Comparison of ENCODE assay signal across 19 cellular contexts in genomic region chr1:168340796-168341510, GRCh38.
DNase-seq lines count a peak whose midpoint lies in the region; ATAC-seq and TF ChIP-seq lines count a peak whose summit lies in the region.
"Had no signal": no experiment of that assay in that cellular context is flagged by ENCODE, and none has a peak within 500 bp of the region (broad histone marks: within the 10 kb centered on the region; RNA-seq: fewer than 3 reads in every experiment).

No MANE protein-coding gene starts in this region.

- H3K27ac Mint-ChIP-seq in activated CD8-positive, alpha-beta memory T cell treated with anti-CD3 and anti-CD28 coated beads, Interleukin-2, amount 10 ng/mL, durations not matched to agents 7 days and 5 days: peak overlapping the region; percentile 87
- peak overlapping the region; percentile 54 for H3K27ac Mint-ChIP-seq in activated T-helper 1 cell treated with anti-CD3 and anti-CD28 coated beads, Interleukin-12 subunit alpha, Interleukin-12 subunit beta, Interleukin-2, Interleukin-4 antibody, amounts not matched to agents 30 ng/mL and 10 ng/mL and 1 ng/mL, durations not matched to agents 14 hours and 24 hours and 36 hours
- no peak overlapping the region for H3K27ac Mint-ChIP-seq in stimulated activated effector memory CD8-positive, alpha-beta T cell treated with anti-CD3 and anti-CD28 coated beads, Interleukin-12 subunit alpha, Interleukin-12 subunit beta, amount 100 ng/mL, for 72 hours
- no peak overlapping the region for H3K27ac Mint-ChIP-seq in mesothelial cell of epicardium
- H3K27ac Mint-ChIP-seq: activated naive CD4-positive, alpha-beta T cell treated with anti-CD3 and anti-CD28 coated beads, Interleukin-2, amount 50 U/mL, for 24 hours; CD4-positive, alpha-beta T cell had no signal

- peaks cover 70% of the 10 kb centered on the region for H3K4me1 Mint-ChIP-seq in activated CD8-positive, alpha-beta memory T cell treated with anti-CD3 and anti-CD28 coated beads, Interleukin-2, amount 10 ng/mL, durations not matched to agents 7 days and 5 days
- peaks cover 62% of the 10 kb centered on the region for H3K4me1 Mint-ChIP-seq in activated T-helper 1 cell treated with anti-CD3 and anti-CD28 coated beads, Interleukin-12 subunit alpha, Interleukin-12 subunit beta, Interleukin-2, Interleukin-4 antibody, amounts not matched to agents 30 ng/mL and 10 ng/mL and 1 ng/mL, durations not matched to agents 14 hours and 24 hours and 36 hours (ENCODE audit: low read depth)
- peaks cover 59% of the 10 kb centered on the region for H3K4me1 Mint-ChIP-seq in stimulated activated effector memory CD8-positive, alpha-beta T cell treated with anti-CD3 and anti-CD28 coated beads, Interleukin-12 subunit alpha, Interleukin-12 subunit beta, amount 100 ng/mL, for 72 hours
- H3K4me1 Mint-ChIP-seq in mesothelial cell of epicardium: peaks cover 7% of the 10 kb centered on the region

- H3K4me3 Mint-ChIP-seq in activated CD8-positive, alpha-beta memory T cell treated with anti-CD3 and anti-CD28 coated beads, Interleukin-2, amount 10 ng/mL, durations not matched to agents 7 days and 5 days: peak overlapping the region; percentile 48
- no peak overlapping the region for H3K4me3 Mint-ChIP-seq in activated T-helper 1 cell treated with anti-CD3 and anti-CD28 coated beads, Interleukin-12 subunit alpha, Interleukin-12 subunit beta, Interleukin-2, Interleukin-4 antibody, amounts not matched to agents 30 ng/mL and 10 ng/mL and 1 ng/mL, durations not matched to agents 14 hours and 24 hours and 36 hours
- peak overlapping the region; percentile 18 for H3K4me3 Mint-ChIP-seq in stimulated activated effector memory CD8-positive, alpha-beta T cell treated with anti-CD3 and anti-CD28 coated beads, Interleukin-12 subunit alpha, Interleukin-12 subunit beta, amount 100 ng/mL, for 72 hours
- no peak overlapping the region for H3K4me3 Mint-ChIP-seq in mesothelial cell of epicardium
- H3K4me3 Mint-ChIP-seq: activated naive CD4-positive, alpha-beta T cell treated with anti-CD3 and anti-CD28 coated beads, Interleukin-2, amount 50 U/mL, for 24 hours; CD4-positive, alpha-beta T cell had no signal

- CTCF ChIA-PET in activated CD8-positive, alpha-beta memory T cell treated with anti-CD3 and anti-CD28 coated beads, Interleukin-2, amount 10 ng/mL, durations not matched to agents 7 days and 5 days (lab: Charles Lee): interaction anchor here (0.8 to 8.9 kb wide), 16 partner anchors 10 to 1007 kb away, joined by 3 to 254 read pairs (median 14); no protein-coding TSS in a partner anchor

- peaks cover 32% of the 10 kb centered on the region for H3K36me3 Mint-ChIP-seq in activated CD8-positive, alpha-beta memory T cell treated with anti-CD3 and anti-CD28 coated beads, Interleukin-2, amount 10 ng/mL, durations not matched to agents 7 days and 5 days
- H3K36me3 Mint-ChIP-seq in activated T-helper 1 cell treated with anti-CD3 and anti-CD28 coated beads, Interleukin-12 subunit alpha, Interleukin-12 subunit beta, Interleukin-2, Interleukin-4 antibody, amounts not matched to agents 30 ng/mL and 10 ng/mL and 1 ng/mL, durations not matched to agents 14 hours and 24 hours and 36 hours (ENCODE audit: low read depth): peaks cover 8% of the 10 kb centered on the region
- peaks cover 6% of the 10 kb centered on the region for H3K36me3 Mint-ChIP-seq in stimulated activated effector memory CD8-positive, alpha-beta T cell treated with anti-CD3 and anti-CD28 coated beads, Interleukin-12 subunit alpha, Interleukin-12 subunit beta, amount 100 ng/mL, for 72 hours
- no peaks in the 10 kb centered on the region for H3K36me3 Mint-ChIP-seq in mesothelial cell of epicardium
- H3K36me3 Mint-ChIP-seq: activated naive CD4-positive, alpha-beta T cell treated with anti-CD3 and anti-CD28 coated beads, Interleukin-2, amount 50 U/mL, for 24 hours had no signal

- ATAC-seq in activated CD8-positive, alpha-beta memory T cell treated with anti-CD3 and anti-CD28 coated beads, Interleukin-2, amount 10 ng/mL, durations not matched to agents 7 days and 5 days: peak; percentile 52
- ATAC-seq in stimulated activated effector memory CD8-positive, alpha-beta T cell treated with anti-CD3 and anti-CD28 coated beads, Interleukin-12 subunit alpha, Interleukin-12 subunit beta, amount 100 ng/mL, for 72 hours: peak; percentile 69
- ATAC-seq: A549 had no signal

- peaks cover 8% of the 10 kb centered on the region for H3K9me3 Mint-ChIP-seq in activated CD8-positive, alpha-beta memory T cell treated with anti-CD3 and anti-CD28 coated beads, Interleukin-2, amount 10 ng/mL, durations not matched to agents 7 days and 5 days (ENCODE audit: low read depth)
- H3K9me3 Mint-ChIP-seq in activated T-helper 1 cell treated with anti-CD3 and anti-CD28 coated beads, Interleukin-12 subunit alpha, Interleukin-12 subunit beta, Interleukin-2, Interleukin-4 antibody, amounts not matched to agents 30 ng/mL and 10 ng/mL and 1 ng/mL, durations not matched to agents 14 hours and 24 hours and 36 hours: peaks cover 6% of the 10 kb centered on the region
- no peaks in the 10 kb centered on the region for H3K9me3 Mint-ChIP-seq in stimulated activated effector memory CD8-positive, alpha-beta T cell treated with anti-CD3 and anti-CD28 coated beads, Interleukin-12 subunit alpha, Interleukin-12 subunit beta, amount 100 ng/mL, for 72 hours
- H3K9me3 Mint-ChIP-seq in mesothelial cell of epicardium: peaks cover 7% of the 10 kb centered on the region
- H3K9me3 Mint-ChIP-seq: activated naive CD4-positive, alpha-beta T cell treated with anti-CD3 and anti-CD28 coated beads, Interleukin-2, amount 50 U/mL, for 24 hours; CD4-positive, alpha-beta T cell had no signal

- DNase-seq in activated CD8-positive, alpha-beta memory T cell treated with anti-CD3 and anti-CD28 coated beads, Interleukin-2, amount 10 ng/mL, durations not matched to agents 7 days and 5 days: peak; percentile 61
- no peak for DNase-seq in activated CD8-positive, alpha-beta memory T cell treated with anti-CD3 and anti-CD28 coated beads for 24 hours
- DNase-seq in NOMO-1 treated with DMSO at 0.1 percent for 48 hours (lab: John Stamatoyannopoulos, UW; ENCODE audit: unreplicated experiment): peak; percentile 85
- no peak for DNase-seq in activated T-helper 1 cell treated with anti-CD3 and anti-CD28 coated beads, Interleukin-12 subunit alpha, Interleukin-12 subunit beta, Interleukin-2, Interleukin-4 antibody, amounts not matched to agents 30 ng/mL and 10 ng/mL and 1 ng/mL, durations not matched to agents 14 hours and 24 hours and 36 hours (ENCODE audit: low spot score)
- DNase-seq in stimulated activated effector memory CD8-positive, alpha-beta T cell treated with anti-CD3 and anti-CD28 coated beads, Interleukin-12 subunit alpha, Interleukin-12 subunit beta, amount 100 ng/mL, for 72 hours (ENCODE audit: low spot score in 2 of 2): no peak
- DNase-seq in mesothelial cell of epicardium (ENCODE audit: low spot score in 2 of 2, unreplicated experiment in 2 of 2): no peak
- DNase-seq in RKO (ENCODE audit: low spot score): no peak
- no peak for DNase-seq in GM03348 (ENCODE audit: low spot score)
- DNase-seq: activated CD8-positive, alpha-beta memory T cell treated with anti-CD3 and anti-CD28 coated beads, Interleukin-2, amount 50 U/mL, for 4 hours; CD4-positive, alpha-beta T cell; head of caudate nucleus; mesenchymal stem cell; NCI-H2081 treated with DMSO at 0.1 percent for 48 hours; NCI-H510A treated with DMSO at 0.1 percent for 48 hours; stimulated activated CD4-positive, alpha-beta T cell treated with anti-CD3 and anti-CD28 coated beads, Interleukin-12 subunit alpha, Interleukin-12 subunit beta, amount 100 ng/mL, for 4 hours; uterus; WERI-Rb-1 had no signal

- intact Hi-C loops in activated T-helper 1 cell treated with anti-CD3 and anti-CD28 coated beads, Interleukin-12 subunit alpha, Interleukin-12 subunit beta, Interleukin-2, Interleukin-4 antibody, amounts not matched to agents 30 ng/mL and 10 ng/mL and 1 ng/mL, durations not matched to agents 14 hours and 24 hours and 36 hours (cut with micrococcal nuclease): loop anchor here (5.0 to 10.0 kb wide), 6 partner anchors 764 to 1251 kb away; partner anchors contain the start of genes ATP1B1, BLZF1, NME7 and SLC19A2

- no peak for TF ChIP-seq CTCF in mesothelial cell of epicardium (IDR thresholded peaks at IDR 0.05; ENCODE audit: unreplicated experiment)

- no peaks in the 10 kb centered on the region for H3K27me3 Mint-ChIP-seq in activated CD8-positive, alpha-beta memory T cell treated with anti-CD3 and anti-CD28 coated beads, Interleukin-2, amount 10 ng/mL, durations not matched to agents 7 days and 5 days
- H3K27me3 Mint-ChIP-seq in activated T-helper 1 cell treated with anti-CD3 and anti-CD28 coated beads, Interleukin-12 subunit alpha, Interleukin-12 subunit beta, Interleukin-2, Interleukin-4 antibody, amounts not matched to agents 30 ng/mL and 10 ng/mL and 1 ng/mL, durations not matched to agents 14 hours and 24 hours and 36 hours (ENCODE audit: insufficient read depth): peaks cover 7% of the 10 kb centered on the region
- no peaks in the 10 kb centered on the region for H3K27me3 Mint-ChIP-seq in mesothelial cell of epicardium (ENCODE audit: low read depth)
- H3K27me3 Mint-ChIP-seq: activated naive CD4-positive, alpha-beta T cell treated with anti-CD3 and anti-CD28 coated beads, Interleukin-2, amount 50 U/mL, for 24 hours; CD4-positive, alpha-beta T cell had no signal

Comparison
In these comparisons a context has a peak if more than half of its experiments do, and no peak if none do; other contexts are left out.
1. DNase-seq: peak in activated CD8-positive, alpha-beta memory T cell treated with anti-CD3 and anti-CD28 coated beads, Interleukin-2, amount 10 ng/mL, durations not matched to agents 7 days and 5 days (single experiment) and NOMO-1 treated with DMSO at 0.1 percent for 48 hours (single experiment); none in activated CD8-positive, alpha-beta memory T cell treated with anti-CD3 and anti-CD28 coated beads for 24 hours (single experiment), activated T-helper 1 cell treated with anti-CD3 and anti-CD28 coated beads, Interleukin-12 subunit alpha, Interleukin-12 subunit beta, Interleukin-2, Interleukin-4 antibody, amounts not matched to agents 30 ng/mL and 10 ng/mL and 1 ng/mL, durations not matched to agents 14 hours and 24 hours and 36 hours (single experiment), stimulated activated effector memory CD8-positive, alpha-beta T cell treated with anti-CD3 and anti-CD28 coated beads, Interleukin-12 subunit alpha, Interleukin-12 subunit beta, amount 100 ng/mL, for 72 hours (0 of 2), mesothelial cell of epicardium (0 of 2), RKO (single experiment) and GM03348 (single experiment).
2. H3K27ac Mint-ChIP-seq: peak in activated CD8-positive, alpha-beta memory T cell treated with anti-CD3 and anti-CD28 coated beads, Interleukin-2, amount 10 ng/mL, durations not matched to agents 7 days and 5 days (single experiment) and activated T-helper 1 cell treated with anti-CD3 and anti-CD28 coated beads, Interleukin-12 subunit alpha, Interleukin-12 subunit beta, Interleukin-2, Interleukin-4 antibody, amounts not matched to agents 30 ng/mL and 10 ng/mL and 1 ng/mL, durations not matched to agents 14 hours and 24 hours and 36 hours (single experiment); none in stimulated activated effector memory CD8-positive, alpha-beta T cell treated with anti-CD3 and anti-CD28 coated beads, Interleukin-12 subunit alpha, Interleukin-12 subunit beta, amount 100 ng/mL, for 72 hours (single experiment) and mesothelial cell of epicardium (single experiment).
3. H3K4me3 Mint-ChIP-seq: peak in activated CD8-positive, alpha-beta memory T cell treated with anti-CD3 and anti-CD28 coated beads, Interleukin-2, amount 10 ng/mL, durations not matched to agents 7 days and 5 days (single experiment) and stimulated activated effector memory CD8-positive, alpha-beta T cell treated with anti-CD3 and anti-CD28 coated beads, Interleukin-12 subunit alpha, Interleukin-12 subunit beta, amount 100 ng/mL, for 72 hours (single experiment); none in activated T-helper 1 cell treated with anti-CD3 and anti-CD28 coated beads, Interleukin-12 subunit alpha, Interleukin-12 subunit beta, Interleukin-2, Interleukin-4 antibody, amounts not matched to agents 30 ng/mL and 10 ng/mL and 1 ng/mL, durations not matched to agents 14 hours and 24 hours and 36 hours (single experiment) and mesothelial cell of epicardium (single experiment).